ENCODE assay signal across 7 cellular contexts in the genomic region with DNA sequence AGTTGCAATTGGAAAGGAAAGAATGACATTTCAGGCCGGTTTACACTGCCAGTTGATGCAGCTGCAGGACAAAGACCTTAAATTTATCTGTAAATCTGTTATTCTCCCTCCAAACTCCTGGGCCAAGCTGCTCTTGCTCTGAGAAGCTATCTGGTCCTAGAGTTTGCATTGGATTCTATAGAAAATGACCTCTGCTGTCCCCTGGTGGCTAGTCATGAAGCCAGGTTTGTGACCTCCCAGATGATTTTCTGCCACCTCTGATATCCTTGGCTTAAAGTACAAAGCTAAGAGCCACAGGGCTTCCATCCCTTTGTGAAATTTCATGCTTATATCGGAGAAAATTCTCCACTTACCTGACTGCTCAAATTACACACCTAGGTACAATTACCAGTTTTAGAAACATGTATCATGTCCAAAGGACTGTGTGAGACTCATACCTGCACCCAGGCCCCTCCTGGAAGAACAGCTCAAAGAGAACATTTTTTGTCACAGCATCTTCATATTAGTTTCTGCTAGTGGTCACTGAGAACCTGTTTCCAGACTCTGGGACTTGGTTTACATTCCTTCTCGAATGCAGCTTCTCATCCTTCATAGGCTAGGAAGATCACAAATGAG. TPM values are rescaled to one million over a fixed set of nuclear protein-coding genes. Genes with fewer than 3 reads are reported as not detected.
DNase-seq lines count a peak whose midpoint lies in the region; ATAC-seq and TF ChIP-seq lines count a peak whose summit lies in the region.

No MANE protein-coding gene starts in this region.

- H3K9me3 ChIP-seq in liver (ENCODE audit: control insufficient read depth in 4 of 4, low read length in 3 of 4): no peaks in the 10 kb centered on the region
- no peaks in the 10 kb centered on the region for H3K9me3 ChIP-seq in testis

- intact Hi-C loops in testis (cut with DNase I; ENCODE audit: low total_unique reads): no loop called here

- H3K27me3 ChIP-seq in liver (ENCODE audit: control insufficient read depth in 4 of 4, insufficient read depth in 4 of 4, low read length in 3 of 4): no peaks in the 10 kb centered on the region
- H3K27me3 ChIP-seq in testis: no peaks in the 10 kb centered on the region

- no peak for ATAC-seq in central memory CD8-positive, alpha-beta T cell (replicated peaks; ENCODE audit: extremely low read depth, poor library complexity, severe bottlenecking)
- no peak for ATAC-seq in GM21786 (IDR thresholded peaks at IDR 0.05; ENCODE audit: unreplicated experiment)

- 41% methylated on average over 3 of the region's 3 CpGs for whole genome bisulfite sequencing in liver
- WGBS in testis, 2 donors: 68 to 69% methylated on average over 3 of the region's 3 CpGs

- peak; percentile 84 for TF ChIP-seq CTCF in liver (IDR thresholded peaks at IDR 0.05; ENCODE audit: low read depth, low read length, missing input control)
- TF ChIP-seq CTCF in testis (IDR thresholded peaks at IDR 0.05): peak; percentile 52 to 60 (median 58)

- H3K36me3 Mint-ChIP-seq in central memory CD8-positive, alpha-beta T cell (ENCODE audit: insufficient read depth): no peaks in the 10 kb centered on the region

- no peak overlapping the region for H3K27ac Mint-ChIP-seq in central memory CD8-positive, alpha-beta T cell (ENCODE audit: low read depth)

- H3K4me3 ChIP-seq in liver (ENCODE audit: low read depth in 1 of 3, low read length in 3 of 3) (no peak overlapping the region), testis (no peak overlapping the region)

- no peaks in the 10 kb centered on the region for H3K4me1 Mint-ChIP-seq in central memory CD8-positive, alpha-beta T cell

- peak; percentile 22 for DNase-seq in GDM1 (lab: John Stamatoyannopoulos, UW)
- DNase-seq in LHCN-M2 (ENCODE audit: low read depth): peak; percentile 37
- peak; percentile 21 for DNase-seq in T follicular helper cell (ENCODE audit: low read depth)
- DNase-seq in central memory CD8-positive, alpha-beta T cell (ENCODE audit: low spot score in 2 of 2): peak; percentile 17 to 21
- DNase-seq in testis: peak; percentile 48

- no peaks in the 10 kb centered on the region for H3K36me3 ChIP-seq in liver (ENCODE audit: control insufficient read depth in 4 of 4, insufficient read depth in 3 of 4, low read depth in 1 of 4, low read length in 3 of 4)
- H3K36me3 ChIP-seq in testis (ENCODE audit: low read depth, missing control alignments): no peaks in the 10 kb centered on the region

- H3K9me3 Mint-ChIP-seq in central memory CD8-positive, alpha-beta T cell: no peaks in the 10 kb centered on the region

- H3K9ac ChIP-seq in liver (ENCODE audit: low read depth in 1 of 2, low read length in 2 of 2): no peak overlapping the region

- no peak overlapping the region for H3K27ac ChIP-seq in liver (ENCODE audit: low read depth in 1 of 2, low read length in 2 of 2)
- H3K27ac ChIP-seq in testis: no peak overlapping the region

- H3K4me1 ChIP-seq in liver (ENCODE audit: control insufficient read depth in 4 of 4, insufficient read depth in 4 of 4, low read length in 3 of 4): no peaks in the 10 kb centered on the region
- no peaks in the 10 kb centered on the region for H3K4me1 ChIP-seq in testis

- peaks cover 39% of the 10 kb centered on the region for H3K27me3 Mint-ChIP-seq in central memory CD8-positive, alpha-beta T cell

- peak; percentile 78 to 87 for TF ChIP-seq RAD21 in liver (IDR thresholded peaks at IDR 0.05)

- no peak overlapping the region for H3K4me3 Mint-ChIP-seq in central memory CD8-positive, alpha-beta T cell

- no peak for TF ChIP-seq POLR2A in testis (IDR thresholded peaks at IDR 0.05)

TF ChIP-seq in liver, 16 proteins besides CTCF, POLR2A, EP300 and RAD21:
- TF ChIP-seq FOXA2 (IDR thresholded peaks at IDR 0.05) (no peak), NR2F2 (IDR thresholded peaks at IDR 0.05) (no peak), YY1 (IDR thresholded peaks at IDR 0.05) (no peak), SP1 (IDR thresholded peaks at IDR 0.05) (no peak), HNF4A (conservative IDR thresholded peaks at IDR 0.05) (no peak)
- TF ChIP-seq, protein P1, sequence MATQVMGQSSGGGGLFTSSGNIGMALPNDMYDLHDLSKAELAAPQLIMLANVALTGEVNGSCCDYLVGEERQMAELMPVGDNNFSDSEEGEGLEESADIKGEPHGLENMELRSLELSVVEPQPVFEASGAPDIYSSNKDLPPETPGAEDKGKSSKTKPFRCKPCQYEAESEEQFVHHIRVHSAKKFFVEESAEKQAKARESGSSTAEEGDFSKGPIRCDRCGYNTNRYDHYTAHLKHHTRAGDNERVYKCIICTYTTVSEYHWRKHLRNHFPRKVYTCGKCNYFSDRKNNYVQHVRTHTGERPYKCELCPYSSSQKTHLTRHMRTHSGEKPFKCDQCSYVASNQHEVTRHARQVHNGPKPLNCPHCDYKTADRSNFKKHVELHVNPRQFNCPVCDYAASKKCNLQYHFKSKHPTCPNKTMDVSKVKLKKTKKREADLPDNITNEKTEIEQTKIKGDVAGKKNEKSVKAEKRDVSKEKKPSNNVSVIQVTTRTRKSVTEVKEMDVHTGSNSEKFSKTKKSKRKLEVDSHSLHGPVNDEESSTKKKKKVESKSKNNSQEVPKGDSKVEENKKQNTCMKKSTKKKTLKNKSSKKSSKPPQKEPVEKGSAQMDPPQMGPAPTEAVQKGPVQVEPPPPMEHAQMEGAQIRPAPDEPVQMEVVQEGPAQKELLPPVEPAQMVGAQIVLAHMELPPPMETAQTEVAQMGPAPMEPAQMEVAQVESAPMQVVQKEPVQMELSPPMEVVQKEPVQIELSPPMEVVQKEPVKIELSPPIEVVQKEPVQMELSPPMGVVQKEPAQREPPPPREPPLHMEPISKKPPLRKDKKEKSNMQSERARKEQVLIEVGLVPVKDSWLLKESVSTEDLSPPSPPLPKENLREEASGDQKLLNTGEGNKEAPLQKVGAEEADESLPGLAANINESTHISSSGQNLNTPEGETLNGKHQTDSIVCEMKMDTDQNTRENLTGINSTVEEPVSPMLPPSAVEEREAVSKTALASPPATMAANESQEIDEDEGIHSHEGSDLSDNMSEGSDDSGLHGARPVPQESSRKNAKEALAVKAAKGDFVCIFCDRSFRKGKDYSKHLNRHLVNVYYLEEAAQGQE (IDR thresholded peaks at IDR 0.05): no peak
- TF ChIP-seq, protein P2, sequence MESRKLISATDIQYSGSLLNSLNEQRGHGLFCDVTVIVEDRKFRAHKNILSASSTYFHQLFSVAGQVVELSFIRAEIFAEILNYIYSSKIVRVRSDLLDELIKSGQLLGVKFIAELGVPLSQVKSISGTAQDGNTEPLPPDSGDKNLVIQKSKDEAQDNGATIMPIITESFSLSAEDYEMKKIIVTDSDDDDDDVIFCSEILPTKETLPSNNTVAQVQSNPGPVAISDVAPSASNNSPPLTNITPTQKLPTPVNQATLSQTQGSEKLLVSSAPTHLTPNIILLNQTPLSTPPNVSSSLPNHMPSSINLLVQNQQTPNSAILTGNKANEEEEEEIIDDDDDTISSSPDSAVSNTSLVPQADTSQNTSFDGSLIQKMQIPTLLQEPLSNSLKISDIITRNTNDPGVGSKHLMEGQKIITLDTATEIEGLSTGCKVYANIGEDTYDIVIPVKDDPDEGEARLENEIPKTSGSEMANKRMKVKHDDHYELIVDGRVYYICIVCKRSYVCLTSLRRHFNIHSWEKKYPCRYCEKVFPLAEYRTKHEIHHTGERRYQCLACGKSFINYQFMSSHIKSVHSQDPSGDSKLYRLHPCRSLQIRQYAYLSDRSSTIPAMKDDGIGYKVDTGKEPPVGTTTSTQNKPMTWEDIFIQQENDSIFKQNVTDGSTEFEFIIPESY (IDR thresholded peaks at IDR 0.05): no peak
- TF ChIP-seq, protein P3, sequence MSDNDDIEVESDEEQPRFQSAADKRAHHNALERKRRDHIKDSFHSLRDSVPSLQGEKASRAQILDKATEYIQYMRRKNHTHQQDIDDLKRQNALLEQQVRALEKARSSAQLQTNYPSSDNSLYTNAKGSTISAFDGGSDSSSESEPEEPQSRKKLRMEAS (IDR thresholded peaks at IDR 0.05): no peak

RNA-seq across cellular contexts. Expression of a gene that starts 28.9 kb away (rescaled TPM):
- 29.2 and 29.6 TPM in 2 replicates for total RNA-seq in LHCN-M2 (2014; rRNA removed)
- 30.4 TPM for polyA plus RNA-seq in LHCN-M2 (2012)
- 10 to 100 TPM in 1 of 2 donors, 1 to 10 TPM in 1; 8.0 to 24.9 TPM for total RNA-seq in liver
- 10 to 100 TPM in 1 of 2 donors, 1 to 10 TPM in 1; 10.0 to 12.7 TPM for polyA plus RNA-seq in liver
- total RNA-seq in testis: 10 to 100 TPM; 12.3 to 14.2 TPM
- 15.9 TPM for polyA plus RNA-seq in testis (ENCODE audit: insufficient read depth, low read depth, low replicate concordance)

RNA-seq across cellular contexts. Expression of a gene that starts 46.4 kb away (rescaled TPM):
- not detected in 2 replicates for total RNA-seq in LHCN-M2 (2014; rRNA removed)
- not detected for polyA plus RNA-seq in LHCN-M2 (2012)
- not detected for total RNA-seq in liver
- not detected for polyA plus RNA-seq in liver
- total RNA-seq in testis: 1 to 10 TPM in 1 of 2 donors, under 1 TPM in 1; 0.43 to 1.4 TPM
- 0.59 TPM for polyA plus RNA-seq in testis (ENCODE audit: insufficient read depth, low read depth, low replicate concordance)

RNA-seq across cellular contexts. Expression of a gene that starts 54.7 kb away (rescaled TPM):
- total RNA-seq in LHCN-M2 (2014; rRNA removed) (21.5 and 23.3 TPM in 2 replicates), liver (10 to 100 TPM; 17.0 to 23.0 TPM), testis (10 to 100 TPM; 39.8 to 40.4 TPM)
- polyA plus RNA-seq in LHCN-M2 (2012): 19.0 TPM
- polyA plus RNA-seq in liver (10 to 100 TPM; 18.1 to 19.0 TPM), testis (ENCODE audit: insufficient read depth, low read depth, low replicate concordance) (32.3 TPM)
